23 cellular contexts compared by ENCODE assay signal in the genomic region with DNA sequence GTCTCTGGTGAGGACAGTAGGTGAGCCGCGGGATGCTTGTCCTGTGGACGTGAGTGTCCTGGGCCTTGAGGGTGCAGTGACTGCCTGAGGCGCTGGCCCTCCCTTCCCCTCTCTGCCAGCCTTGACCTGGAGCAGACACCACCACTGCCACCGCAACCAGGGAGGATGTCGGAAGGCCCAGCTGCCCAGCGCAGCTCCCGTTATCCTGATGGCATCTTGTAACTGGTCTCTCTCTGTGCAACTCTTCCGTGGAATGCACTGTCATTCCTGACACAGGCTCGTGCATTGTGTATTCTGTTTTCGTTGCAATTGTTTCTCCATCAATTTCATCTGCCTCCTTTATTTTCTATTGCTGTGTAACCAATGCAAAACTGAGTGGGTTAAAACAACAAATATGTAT.
"Had no signal": no experiment of that assay in that cellular context is flagged by ENCODE, and none has a peak within 500 bp of the region (broad histone marks: within the 10 kb centered on the region; RNA-seq: fewer than 3 reads in every experiment).

No MANE protein-coding gene starts in this region.

- H3K36me3 ChIP-seq: esophagus muscularis mucosa, gastroesophageal sphincter, heart left ventricle, left lung, lower lobe of right lung had no signal

- DNase-seq: dermis blood vessel endothelial cell; dorsolateral prefrontal cortex; effector CD4-positive, alpha-beta T cell; effector memory CD4-positive, alpha-beta T cell; foreskin keratinocyte; heart left ventricle; hypothalamus; left cardiac atrium; left lung; left ventricle myocardium superior; lower lobe of right lung; mesenchymal stem cell; mucosa of descending colon; naive B cell had no signal

- H3K4me2 ChIP-seq: hepatocyte had no signal

- H3K79me2 ChIP-seq: hepatocyte had no signal

- H3K9me3 ChIP-seq: esophagus muscularis mucosa, gastroesophageal sphincter, left lung, lower lobe of right lung, mucosa of descending colon had no signal

- H3K4me3 ChIP-seq: coronary artery, dorsolateral prefrontal cortex, esophagus muscularis mucosa, gastroesophageal sphincter, heart left ventricle, hepatocyte, left lung, lower lobe of right lung, mucosa of descending colon had no signal

- H3K27me3 ChIP-seq: esophagus muscularis mucosa, foreskin keratinocyte, heart left ventricle, hepatocyte, left lung had no signal

- H3K4me1 ChIP-seq: esophagus muscularis mucosa, foreskin keratinocyte, gastroesophageal sphincter, heart left ventricle, left lung, lower lobe of right lung had no signal

- ATAC-seq: foreskin keratinocyte, gastroesophageal sphincter, heart left ventricle, left cardiac atrium, left lung, left ventricle myocardium superior, lower lobe of right lung, mucosa of descending colon had no signal

- H3K27ac ChIP-seq: coronary artery, dorsolateral prefrontal cortex, esophagus muscularis mucosa, foreskin keratinocyte, gastroesophageal sphincter, heart left ventricle, hepatocyte, left lung, lower lobe of right lung had no signal

- H2AFZ ChIP-seq: hepatocyte had no signal

- FAIRE-seq: colon, endothelial cell of umbilical vein, frontal cortex, islet of Langerhans, keratinocyte had no signal
